9 cellular contexts compared by ENCODE assay signal in genomic region chr3:193665370-193665989, GRCh38.
DNase-seq lines count a peak whose midpoint lies in the region; ATAC-seq and TF ChIP-seq lines count a peak whose summit lies in the region.
"Had no signal": no experiment of that assay in that cellular context is flagged by ENCODE, and none has a peak within 500 bp of the region (broad histone marks: within the 10 kb centered on the region; RNA-seq: fewer than 3 reads in every experiment).

No MANE protein-coding gene starts in this region.

- H3K27me3 ChIP-seq in ascending aorta = no peaks in the 10 kb centered on the region
- H3K27me3 ChIP-seq in right lobe of liver = no peaks in the 10 kb centered on the region

- H3K4me3 ChIP-seq in ascending aorta = no peak overlapping the region
- no peak overlapping the region for H3K4me3 ChIP-seq in right lobe of liver
- H3K4me3 ChIP-seq: lung had no signal

- DNase-seq in EH (ENCODE audit: low read depth) (peak; percentile 40), NCI-H1105 (lab: John Stamatoyannopoulos, UW) (peak; percentile 20), ascending aorta (ENCODE audit: low spot score in 2 of 2) (no peak), right lobe of liver (no peak)

- H3K36me3 ChIP-seq in ascending aorta (peaks cover 44 to 63% of the 10 kb centered on the region in 2 donors), right lobe of liver (peaks cover 0 to 12% (median 10%) of the 10 kb centered on the region in 4 donors)

- H3K9me3 ChIP-seq in ascending aorta (no peaks in the 10 kb centered on the region), right lobe of liver (no peaks in the 10 kb centered on the region)

- H3K4me1 ChIP-seq in ascending aorta (no peaks in the 10 kb centered on the region), right lobe of liver (peaks cover 0 to 20% (median 7%) of the 10 kb centered on the region in 4 donors)

- ATAC-seq in right lobe of liver (no peak), GM21528 (IDR thresholded peaks at IDR 0.05; ENCODE audit: low FRiP score, unreplicated experiment) (no peak), HG03139 (IDR thresholded peaks at IDR 0.05; ENCODE audit: unreplicated experiment) (no peak), HG03520 (IDR thresholded peaks at IDR 0.05; ENCODE audit: unreplicated experiment) (no peak), GM21723 (IDR thresholded peaks at IDR 0.05; ENCODE audit: unreplicated experiment) (no peak)

- intact Hi-C loops in ascending aorta (cut with DNase I) = loop anchor here (5.0 kb wide), 2 partner anchors 37 to 652 kb away; no protein-coding TSS in a partner anchor
- intact Hi-C loops in right lobe of liver (cut with DNase I) = no loop called here

- H3K27ac ChIP-seq in ascending aorta (no peak overlapping the region), right lobe of liver (no peak overlapping the region)

- WGBS in right lobe of liver (ENCODE audit: insufficient coverage, low coverage, low lambda C conversion rate, missing lambda C conversion rate) = 81% methylated on average over 1 of the region's 1 CpG

- TF ChIP-seq POLR2A in right lobe of liver (IDR thresholded peaks at IDR 0.05) = no peak

- TF ChIP-seq CTCF in ascending aorta (IDR thresholded peaks at IDR 0.05) = peak in 2 of 3 experiments; percentile 38 to 43
- TF ChIP-seq CTCF in right lobe of liver (IDR thresholded peaks at IDR 0.05) = peak; percentile 51 to 62 (median 51)

Comparison
In these comparisons a context has a peak if more than half of its experiments do, and no peak if none do; other contexts are left out.
1. DNase-seq: peak in EH (single experiment) and NCI-H1105 (single experiment); none in ascending aorta (0 of 2) and right lobe of liver (0 of 3).